9 cellular contexts compared by ENCODE assay signal in genomic region chr2:172234716-172235661, GRCh38.
DNase-seq lines count a peak whose midpoint lies in the region; ATAC-seq, FAIRE-seq and TF ChIP-seq lines count a peak whose summit lies in the region.
"Had no signal": no experiment of that assay in that cellular context is flagged by ENCODE, and none has a peak within 500 bp of the region (broad histone marks: within the 10 kb centered on the region; RNA-seq: fewer than 3 reads in every experiment).

No MANE protein-coding gene starts in this region.

- no peak for TF ChIP-seq EP300 in HepG2 (IDR thresholded peaks at IDR 0.05; ENCODE audit: low read depth in 2 of 2, low read length in 2 of 2)
- TF ChIP-seq EP300 in HepG2 (CRISPR knock-in tag; IDR thresholded peaks at IDR 0.05; ENCODE audit: borderline replicate concordance): no peak

- H3K79me2 ChIP-seq in mammary epithelial cell (ENCODE audit: insufficient read depth, low read length) (no peaks in the 10 kb centered on the region), HepG2 (ENCODE audit: insufficient read depth, low read length) (no peaks in the 10 kb centered on the region)

- peak overlapping the region in 3 of 4 donors; percentile 41 to 67 (median 58) for H3K27ac ChIP-seq in Peyer's patch
- H3K27ac ChIP-seq in mammary epithelial cell (ENCODE audit: insufficient read depth, low read depth, low read length): no peak overlapping the region
- H3K27ac ChIP-seq in HepG2 (ENCODE audit: extremely low read length, insufficient read depth, low read length): no peak overlapping the region
- H3K27ac ChIP-seq: 22Rv1 had no signal

- H3K9me3 ChIP-seq in Peyer's patch (no peaks in the 10 kb centered on the region), mammary epithelial cell (replicated peaks; ENCODE audit: insufficient read depth, low read length) (no peaks in the 10 kb centered on the region), HepG2 (ENCODE audit: low read length) (no peaks in the 10 kb centered on the region)

- peak overlapping the region; percentile 89 for H2AFZ ChIP-seq in mammary epithelial cell (ENCODE audit: low read depth, low read length)
- H2AFZ ChIP-seq in HepG2 (ENCODE audit: low read length): no peak overlapping the region

- peak overlapping the region; percentile 79 for H3K4me2 ChIP-seq in mammary epithelial cell (ENCODE audit: insufficient read depth, low read depth, low read length)
- peak overlapping the region; percentile 72 for H3K4me2 ChIP-seq in HepG2 (ENCODE audit: low read depth, low read length)

- H3K4me3 ChIP-seq in Peyer's patch (peak overlapping the region; percentile 11 to 46 (median 40)), mammary epithelial cell (replicated peaks in 1 of 3; ENCODE audit: insufficient read depth in 1 of 3, low read depth in 2 of 3, low read length in 3 of 3) (peak overlapping the region; percentile 3 to 23 (median 16)), HepG2 (replicated peaks in 1 of 3; ENCODE audit: insufficient read depth in 1 of 3, low read depth in 2 of 3, low read length in 3 of 3) (peak overlapping the region; percentile 3 to 50 (median 14); a peak in 3 of 6 replicates)

- POLR2A ChIA-PET in HepG2 (lab: Yijun Ruan, JAX): no interaction called here

- 21% methylated on average over 23 of the region's 64 CpGs for WGBS in mammary epithelial cell (ENCODE audit: low coverage, missing lambda C conversion rate)
- WGBS in HepG2 (ENCODE audit: low lambda C conversion rate): 10% methylated on average over 61 of the region's 64 CpGs

- intact Hi-C loops in mammary epithelial cell (cut with micrococcal nuclease): loop anchor here (5.0 kb wide), 1 partner anchor 42 kb away; no protein-coding TSS in a partner anchor
- intact Hi-C loops in HepG2 (cut with micrococcal nuclease; ENCODE audit: unreplicated experiment): no loop called here

- ATAC-seq in HepG2 (peak; percentile 68), GM21360 (IDR thresholded peaks at IDR 0.05; ENCODE audit: unreplicated experiment) (no peak)
- peak; percentile 40 for ATAC-seq in stimulated activated naive CD8-positive, alpha-beta T cell treated with anti-CD3 and anti-CD28 coated beads, Interleukin-15, Interleukin-2, amounts not matched to agents 100 U/mL and 50 U/mL, for 24 hours

- H3K4me1 ChIP-seq in Peyer's patch (peaks cover 0 to 34% (median 0%) of the 10 kb centered on the region in 4 donors), mammary epithelial cell (ENCODE audit: insufficient read depth, low read length) (peaks cover 49% of the 10 kb centered on the region), HepG2 (ENCODE audit: insufficient read depth, low read length) (peaks cover 17% of the 10 kb centered on the region)

- dilution Hi-C loops in mammary epithelial cell (cut with HindIII; ENCODE audit: low sequenced_read_pairs): no loop called here

- H3K27me3 ChIP-seq in Peyer's patch: no peaks in the 10 kb centered on the region
- no peaks in the 10 kb centered on the region for H3K27me3 ChIP-seq in mammary epithelial cell (ENCODE audit: insufficient read depth, low read length)
- H3K27me3 ChIP-seq in HepG2 (ENCODE audit: control insufficient read depth in 1 of 2, insufficient read depth in 2 of 2, low read length in 2 of 2): peaks cover 6 to 59% of the 10 kb centered on the region in 2 experiments; a peak in 4 of 5 replicates

- 0 out of 2 replicates have a peak, but pooled peaks have one; percentile 14 for TF ChIP-seq RAD21 in HepG2 (CRISPR knock-in tag; IDR thresholded peaks at IDR 0.05)

- FAIRE-seq in HepG2 (lab: Jason Lieb, UNC): no peak

- H3K36me3 ChIP-seq in Peyer's patch: no peaks in the 10 kb centered on the region
- H3K36me3 ChIP-seq in mammary epithelial cell (ENCODE audit: insufficient read depth, low read length): no peaks in the 10 kb centered on the region
- H3K36me3 ChIP-seq in HepG2 (replicated peaks in 1 of 2; ENCODE audit: control insufficient read depth in 1 of 2, insufficient read depth in 2 of 2, low read length in 2 of 2): no peaks in the 10 kb centered on the region

- CTCF ChIA-PET in mammary epithelial cell (lab: Charles Lee; ENCODE audit: low non-redundant PET): no interaction called here
- CTCF ChIA-PET in HepG2 (lab: Yijun Ruan, JAX; ENCODE audit: low intra/inter-chr PET ratio, low total read pairs): no interaction called here

- H3K9ac ChIP-seq in mammary epithelial cell (ENCODE audit: insufficient read depth, low read length) (no peak overlapping the region), HepG2 (ENCODE audit: insufficient read depth, low read depth, low read length) (no peak overlapping the region)

- DNase-seq in DMS 273 (lab: John Stamatoyannopoulos, UW; ENCODE audit: unreplicated experiment): peak; percentile 43
- DNase-seq in DMS 273 treated with DMSO at 0.1 percent for 48 hours (lab: John Stamatoyannopoulos, UW): no peak
- DNase-seq in Peyer's patch: peak in 2 of 3 donors; percentile 72 to 79
- no peak for DNase-seq in mammary epithelial cell
- peak; percentile 56 for DNase-seq in HepG2 (ENCODE audit: low spot score)
- DNase-seq in stimulated activated naive CD8-positive, alpha-beta T cell treated with anti-CD3 and anti-CD28 coated beads, Interleukin-15, Interleukin-2, amounts not matched to agents 100 U/mL and 50 U/mL, for 24 hours: peak; percentile 17
- DNase-seq in middle frontal gyrus (ENCODE audit: extremely low spot score, low spot score): no peak

- in situ Hi-C loops in mammary epithelial cell (cut with MboI; ENCODE audit: low sequenced_read_pairs in 2 of 2): no loop called here
- in situ Hi-C loops in HepG2 (cut with HindIII; ENCODE audit: extremely low pct_ligation_motif_present, low pct_unique_long_range_greater_than_20kb): no loop called here

- TF ChIP-seq POLR2A in Peyer's patch (IDR thresholded peaks at IDR 0.05) (peak; percentile 17 to 46), HepG2 (IDR thresholded peaks at IDR 0.05; ENCODE audit: insufficient read depth in 1 of 2, low read depth in 2 of 2, low read length in 2 of 2) (no peak)

- no TSS peak for BruUV-seq in mammary epithelial cell (replicated peaks; lab: Mats Ljungman, UMichigan)
- no TSS peak for BruUV-seq in HepG2 (replicated peaks; lab: Mats Ljungman, UMichigan)

- no peaks in the 10 kb centered on the region for H4K20me1 ChIP-seq in mammary epithelial cell (ENCODE audit: insufficient read depth, low read length)
- no peaks in the 10 kb centered on the region for H4K20me1 ChIP-seq in HepG2 (ENCODE audit: insufficient read depth, low read length)

- TF ChIP-seq CTCF in Peyer's patch (IDR thresholded peaks at IDR 0.05) (no peak), mammary epithelial cell (conservative IDR thresholded peaks at IDR 0.05 in 1 of 2, IDR thresholded peaks at IDR 0.05 in 1 of 2; ENCODE audit: extremely low read depth in 1 of 2, insufficient read depth in 1 of 2, low read depth in 1 of 2, low read length in 2 of 2) (no peak), HepG2 (CRISPR knock-in tag; IDR thresholded peaks at IDR 0.05) (peak; percentile 49)

TF ChIP-seq in HepG2, 621 proteins besides CTCF, POLR2A, EP300 and RAD21 (continues in another document):
- TF ChIP-seq ZNF274 (CRISPR knock-in tag; IDR thresholded peaks at IDR 0.05) (no peak), ZNF205 (CRISPR knock-in tag; IDR thresholded peaks at IDR 0.05) (no peak), CSRNP1 (CRISPR knock-in tag; IDR thresholded peaks at IDR 0.05) (no peak), NFIC (IDR thresholded peaks at IDR 0.05; ENCODE audit: low read length) (no peak), ZC3H13 (CRISPR knock-in tag; IDR thresholded peaks at IDR 0.05) (no peak), KAT2B (IDR thresholded peaks at IDR 0.05; ENCODE audit: borderline replicate concordance, low read depth, low read length) (no peak), NFE2L1 (CRISPR knock-in tag; IDR thresholded peaks at IDR 0.05; ENCODE audit: borderline replicate concordance) (no peak), ZNF501 (CRISPR knock-in tag; IDR thresholded peaks at IDR 0.05) (no peak)
- TF ChIP-seq, protein P1, sequence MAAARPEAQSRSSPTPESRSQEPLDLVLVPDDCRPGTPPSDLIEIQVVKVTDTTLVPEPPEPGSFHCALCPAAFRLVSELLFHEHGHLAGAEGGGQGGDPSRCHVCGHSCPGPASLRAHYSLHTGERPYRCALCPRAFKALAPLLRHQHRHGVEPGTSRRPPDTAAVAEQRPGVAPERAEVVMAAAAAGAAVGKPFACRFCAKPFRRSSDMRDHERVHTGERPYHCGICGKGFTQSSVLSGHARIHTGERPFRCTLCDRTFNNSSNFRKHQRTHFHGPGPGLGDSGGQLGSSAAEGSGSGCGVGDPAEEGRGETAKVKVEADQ (CRISPR knock-in tag; IDR thresholded peaks at IDR 0.05; ENCODE audit: borderline replicate concordance): no peak
- TF ChIP-seq, protein P2, sequence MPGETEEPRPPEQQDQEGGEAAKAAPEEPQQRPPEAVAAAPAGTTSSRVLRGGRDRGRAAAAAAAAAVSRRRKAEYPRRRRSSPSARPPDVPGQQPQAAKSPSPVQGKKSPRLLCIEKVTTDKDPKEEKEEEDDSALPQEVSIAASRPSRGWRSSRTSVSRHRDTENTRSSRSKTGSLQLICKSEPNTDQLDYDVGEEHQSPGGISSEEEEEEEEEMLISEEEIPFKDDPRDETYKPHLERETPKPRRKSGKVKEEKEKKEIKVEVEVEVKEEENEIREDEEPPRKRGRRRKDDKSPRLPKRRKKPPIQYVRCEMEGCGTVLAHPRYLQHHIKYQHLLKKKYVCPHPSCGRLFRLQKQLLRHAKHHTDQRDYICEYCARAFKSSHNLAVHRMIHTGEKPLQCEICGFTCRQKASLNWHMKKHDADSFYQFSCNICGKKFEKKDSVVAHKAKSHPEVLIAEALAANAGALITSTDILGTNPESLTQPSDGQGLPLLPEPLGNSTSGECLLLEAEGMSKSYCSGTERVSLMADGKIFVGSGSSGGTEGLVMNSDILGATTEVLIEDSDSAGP (CRISPR knock-in tag; IDR thresholded peaks at IDR 0.05; ENCODE audit: borderline replicate concordance): peak; percentile 42; the same call in 1 of the 2 replicates

Comparison
In these comparisons a context has a peak if more than half of its experiments do, and no peak if none do; other contexts are left out.
1. DNase-seq: peak in DMS 273 (single experiment), Peyer's patch (2 of 3), HepG2 (single experiment) and stimulated activated naive CD8-positive, alpha-beta T cell treated with anti-CD3 and anti-CD28 coated beads, Interleukin-15, Interleukin-2, amounts not matched to agents 100 U/mL and 50 U/mL, for 24 hours (single experiment); none in DMS 273 treated with DMSO at 0.1 percent for 48 hours (single experiment), mammary epithelial cell (single experiment) and middle frontal gyrus (single experiment).
2. H3K27ac ChIP-seq: peak in Peyer's patch (3 of 4); none in mammary epithelial cell (single experiment) and HepG2 (single experiment).
3. POLR2A ChIP-seq: peak in Peyer's patch (2 of 2); none in HepG2 (0 of 2).
4. Peak in every context shown above with its lines, with median percentiles within 50 percentile points of each other: H3K4me3 ChIP-seq.